Comparison of ENCODE assay signal across 12 cellular contexts in the genomic region with DNA sequence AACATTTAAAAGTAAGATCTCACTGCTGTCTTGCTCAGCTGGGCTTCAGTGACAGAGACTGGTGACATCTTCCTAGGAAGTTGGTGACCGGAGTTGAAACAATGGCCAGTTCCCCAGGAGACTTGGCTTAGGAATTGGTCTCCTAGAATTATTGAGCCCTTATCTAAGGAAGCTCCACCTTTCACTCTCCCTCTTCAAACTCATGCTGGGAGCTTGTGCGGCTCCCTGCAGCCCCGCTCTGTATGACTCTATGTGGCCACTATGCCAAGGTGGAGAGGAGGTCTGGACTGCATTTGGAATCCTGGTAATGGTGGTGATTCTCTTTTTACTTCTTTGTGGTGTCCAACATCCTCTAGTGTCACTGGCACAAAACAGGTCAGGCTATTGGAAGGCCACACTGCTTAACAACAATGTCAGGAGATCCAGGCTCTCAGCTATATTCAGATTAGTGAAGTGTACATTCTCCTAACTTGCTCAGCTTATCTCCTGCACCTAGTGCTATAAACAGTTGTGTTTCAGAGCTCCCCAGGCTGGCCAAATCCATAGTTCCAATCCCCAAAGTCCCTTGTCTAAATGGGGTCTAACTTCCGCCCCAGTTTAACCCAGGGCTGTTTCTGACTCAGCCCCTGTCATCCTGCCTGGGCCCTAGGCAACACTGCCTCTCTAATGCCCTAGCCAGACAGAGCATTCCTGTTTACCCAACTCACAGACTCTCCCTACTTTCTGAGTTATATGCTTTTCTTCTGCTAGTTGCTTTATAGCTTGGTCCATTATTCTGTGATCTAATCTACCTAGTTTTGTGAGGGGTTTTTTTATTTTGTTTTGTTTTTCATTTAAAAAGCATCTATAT. TPM values are rescaled to one million over a fixed set of nuclear protein-coding genes. Genes with fewer than 3 reads are reported as not detected.
A peak's percentile ranks its signal among the peaks of the same experiment; 100 is the strongest.
DNase-seq lines count a peak whose midpoint lies in the region; ATAC-seq, FAIRE-seq and TF ChIP-seq lines count a peak whose summit lies in the region.
"Had no signal": no experiment of that assay in that cellular context is flagged by ENCODE, and none has a peak within 500 bp of the region (broad histone marks: within the 10 kb centered on the region; RNA-seq: fewer than 3 reads in every experiment).

No MANE protein-coding gene starts in this region.

- H3K4me3 ChIP-seq in epithelial cell of esophagus (ENCODE audit: low read length), result no peak overlapping the region
- no peak overlapping the region for H3K4me3 ChIP-seq in muscle layer of colon (ENCODE audit: low read depth in 1 of 2, low read length in 2 of 2)
- no peak overlapping the region for H3K4me3 ChIP-seq in pancreas

- DNase-seq in AG08395 (ENCODE audit: low spot score) (peak; percentile 86), RPMI7951 (ENCODE audit: low read depth) (peak; percentile 82), epithelial cell of esophagus (ENCODE audit: low read depth) (peak; percentile 78), GM19238 (ENCODE audit: insufficient read length, low spot score) (no peak), pancreas (no peak)
- no peak for DNase-seq in activated effector memory CD4-positive, alpha-beta T cell treated with Interleukin-2 at 50 U/mL for 16 hours
- DNase-seq: activated naive CD8-positive, alpha-beta T cell treated with anti-CD3 and anti-CD28 coated beads, Interleukin-2, amount 10 ng/mL, durations not matched to agents 7 days and 5 days; NCI-H1105 treated with DMSO at 0.1 percent for 48 hours; stimulated activated CD4-positive, alpha-beta T cell treated with anti-CD3 and anti-CD28 coated beads, Interleukin-2, amount 100 ng/mL, for 24 hours had no signal

- H3K27ac ChIP-seq in muscle layer of colon (ENCODE audit: low read depth, low read length), result peak overlapping the region; percentile 85
- no peak overlapping the region for H3K27ac ChIP-seq in pancreas

- H3K27me3 ChIP-seq in muscle layer of colon (ENCODE audit: control insufficient read depth in 1 of 2, insufficient read depth in 2 of 2, low read length in 2 of 2), result no peaks in the 10 kb centered on the region
- no peaks in the 10 kb centered on the region for H3K27me3 ChIP-seq in pancreas

- FAIRE-seq in pancreas (lab: Jason Lieb, UNC), result no peak
- FAIRE-seq: islet of Langerhans had no signal

- peak overlapping the region; percentile 25 for H3K9ac ChIP-seq in muscle layer of colon (ENCODE audit: low read length)

- peaks cover 88% of the 10 kb centered on the region for H3K4me1 ChIP-seq in muscle layer of colon (ENCODE audit: insufficient read depth, low read length)
- peaks cover 0 to 22% (median 5%) of the 10 kb centered on the region in 3 donors for H3K4me1 ChIP-seq in pancreas

- H3K36me3 ChIP-seq in muscle layer of colon (ENCODE audit: insufficient read depth, low read length) (peaks cover 13% of the 10 kb centered on the region), pancreas (no peaks in the 10 kb centered on the region)

- intact Hi-C loops in pancreas (cut with DNase I), result no loop called here

- H3K9me3 ChIP-seq in muscle layer of colon (ENCODE audit: low read length), result no peaks in the 10 kb centered on the region
- H3K9me3 ChIP-seq in pancreas, result no peaks in the 10 kb centered on the region

- TF ChIP-seq CTCF in epithelial cell of esophagus (IDR thresholded peaks at IDR 0.05; ENCODE audit: insufficient read depth, low read depth, low read length, missing control alignments) (no peak), pancreas (IDR thresholded peaks at IDR 0.05) (no peak)

- ATAC-seq in GM18858 (IDR thresholded peaks at IDR 0.05; ENCODE audit: unreplicated experiment) (no peak), pancreas (no peak)

- WGBS in pancreas, 2 donors, result 92 to 94% methylated on average over 4 of the region's 4 CpGs

RNA-seq across cellular contexts. Expression of a gene that starts 18.3 kb away (rescaled TPM):
- 30.4 and 36.5 TPM in 2 replicates for total RNA-seq in RPMI7951 (2014; rRNA removed; shearing (Covaris generic))
- total RNA-seq in pancreas, result 10 to 100 TPM; 14.0 to 40.5 (median 15.0) TPM
- 10 to 100 TPM; 13.8 to 19.3 TPM for polyA plus RNA-seq in pancreas

Comparison
In these comparisons a context has a peak if more than half of its experiments do, and no peak if none do; other contexts are left out.
1. DNase-seq: peak in AG08395 (single experiment), RPMI7951 (single experiment) and epithelial cell of esophagus (single experiment); none in activated effector memory CD4-positive, alpha-beta T cell treated with Interleukin-2 at 50 U/mL for 16 hours (single experiment), GM19238 (single experiment) and pancreas (0 of 6).